ENCODE assay signal across 8 cellular contexts in the genomic region with DNA sequence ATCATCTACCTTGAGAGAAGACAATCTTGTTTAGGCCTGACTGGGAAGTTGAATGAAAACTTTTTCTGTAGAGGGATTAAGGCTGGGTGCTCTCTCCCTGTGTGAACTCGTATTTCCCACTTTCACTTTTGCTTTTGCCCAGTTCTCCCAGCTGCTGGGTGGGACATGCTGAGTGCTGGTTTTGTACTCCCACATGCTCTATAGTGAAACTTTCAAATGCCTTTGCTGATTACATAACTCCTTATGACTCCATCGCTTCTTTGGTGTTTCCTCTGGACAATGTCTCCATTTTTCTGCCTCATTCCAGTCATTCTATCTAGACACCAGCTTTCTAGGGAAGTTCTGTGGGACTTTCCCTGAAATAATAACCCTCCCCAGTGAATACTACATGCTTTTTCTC.
DNase-seq lines count a peak whose midpoint lies in the region; ATAC-seq, FAIRE-seq and TF ChIP-seq lines count a peak whose summit lies in the region.

No MANE protein-coding gene starts in this region.

- H3K9me3 ChIP-seq in DND-41 (ENCODE audit: insufficient read depth, low read length, severe bottlenecking) (no peaks in the 10 kb centered on the region), small intestine (ENCODE audit: control insufficient read depth, low read depth) (no peaks in the 10 kb centered on the region)

- peak overlapping the region; percentile 33 for H3K9ac ChIP-seq in DND-41 (ENCODE audit: low read depth, low read length)

- H3K27ac ChIP-seq in DND-41 (ENCODE audit: low read length), result peak overlapping the region; percentile 48
- H3K27ac ChIP-seq in small intestine (ENCODE audit: low read depth in 1 of 2, low read length in 1 of 2), result peak overlapping the region in 1 of 2 donors; percentile 18

- H2AFZ ChIP-seq in DND-41 (ENCODE audit: low read depth, low read length), result peak overlapping the region; percentile 64

- H3K27me3 ChIP-seq in DND-41 (ENCODE audit: insufficient read depth, low read length, poor library complexity) (no peaks in the 10 kb centered on the region), small intestine (ENCODE audit: control insufficient read depth in 2 of 2, insufficient read depth in 2 of 2, low read length in 2 of 2) (no peaks in the 10 kb centered on the region)

- 3 to 7% (median 4%) methylated on average over 2 of the region's 2 CpGs for whole genome bisulfite sequencing in small intestine, 3 donors

- no peaks in the 10 kb centered on the region for H3K79me2 ChIP-seq in DND-41 (ENCODE audit: insufficient read depth, low read length)

- ATAC-seq in DND-41 (ENCODE audit: insufficient read depth, low read depth) (peak; percentile 66), GM21529 (IDR thresholded peaks at IDR 0.05; ENCODE audit: unreplicated experiment) (peak; percentile 67), HG03571 (IDR thresholded peaks at IDR 0.05; ENCODE audit: unreplicated experiment) (no peak), HG03139 (IDR thresholded peaks at IDR 0.05; ENCODE audit: unreplicated experiment) (no peak)

- H3K4me2 ChIP-seq in DND-41 (ENCODE audit: insufficient read depth, low read length), result peak overlapping the region; percentile 61

- peak; percentile 69 for DNase-seq in DND-41
- peak; percentile 58 for DNase-seq in NCI-H226
- peak; percentile 76 for DNase-seq in fibroblast of mammary gland (ENCODE audit: low read depth)
- peak; percentile 76 for DNase-seq in small intestine
- DNase-seq in NCI-H2171 treated with DMSO at 0.1 percent for 48 hours (lab: John Stamatoyannopoulos, UW), result no peak

- peak overlapping the region in 1 of 2 experiments; percentile 23; a peak in 2 of 4 replicates for H3K4me3 ChIP-seq in DND-41 (ENCODE audit: low read depth in 1 of 2, low read length in 2 of 2)
- H3K4me3 ChIP-seq in fibroblast of mammary gland (ENCODE audit: control insufficient read depth, low read depth, low read length), result no peak overlapping the region
- no peak overlapping the region for H3K4me3 ChIP-seq in small intestine (ENCODE audit: low read depth in 1 of 2, low read length in 2 of 2)

- H3K4me1 ChIP-seq in DND-41 (ENCODE audit: insufficient read depth, low read length) (peaks cover 39% of the 10 kb centered on the region), small intestine (ENCODE audit: control insufficient read depth in 2 of 2, insufficient read depth in 1 of 2, low read depth in 1 of 2, low read length in 1 of 2) (peaks cover 0 to 3% of the 10 kb centered on the region in 2 donors)

- FAIRE-seq in small intestine (lab: Jason Lieb, UNC), result no peak

- no peaks in the 10 kb centered on the region for H4K20me1 ChIP-seq in DND-41 (ENCODE audit: insufficient read depth, low read length)

- no peak for TF ChIP-seq CTCF in DND-41 (IDR thresholded peaks at IDR 0.05; ENCODE audit: borderline replicate concordance, extremely low read depth, low read length, poor library complexity, severe bottlenecking)
- TF ChIP-seq CTCF in fibroblast of mammary gland (conservative IDR thresholded peaks at IDR 0.05; ENCODE audit: control insufficient read depth, insufficient read depth, low read depth, low read length), result no peak

- H3K36me3 ChIP-seq in DND-41 (ENCODE audit: insufficient read depth, low read length), result no peaks in the 10 kb centered on the region
- H3K36me3 ChIP-seq in small intestine (ENCODE audit: control insufficient read depth in 2 of 2, insufficient read depth in 2 of 2, low read length in 2 of 2), result no peaks in the 10 kb centered on the region

Comparison
In these comparisons a context has a peak if more than half of its experiments do, and no peak if none do; other contexts are left out.
1. ATAC-seq: peak in DND-41 (single experiment) and GM21529 (single experiment); none in HG03571 (single experiment) and HG03139 (single experiment).